Comparison of ENCODE assay signal across 14 cellular contexts in the genomic region with DNA sequence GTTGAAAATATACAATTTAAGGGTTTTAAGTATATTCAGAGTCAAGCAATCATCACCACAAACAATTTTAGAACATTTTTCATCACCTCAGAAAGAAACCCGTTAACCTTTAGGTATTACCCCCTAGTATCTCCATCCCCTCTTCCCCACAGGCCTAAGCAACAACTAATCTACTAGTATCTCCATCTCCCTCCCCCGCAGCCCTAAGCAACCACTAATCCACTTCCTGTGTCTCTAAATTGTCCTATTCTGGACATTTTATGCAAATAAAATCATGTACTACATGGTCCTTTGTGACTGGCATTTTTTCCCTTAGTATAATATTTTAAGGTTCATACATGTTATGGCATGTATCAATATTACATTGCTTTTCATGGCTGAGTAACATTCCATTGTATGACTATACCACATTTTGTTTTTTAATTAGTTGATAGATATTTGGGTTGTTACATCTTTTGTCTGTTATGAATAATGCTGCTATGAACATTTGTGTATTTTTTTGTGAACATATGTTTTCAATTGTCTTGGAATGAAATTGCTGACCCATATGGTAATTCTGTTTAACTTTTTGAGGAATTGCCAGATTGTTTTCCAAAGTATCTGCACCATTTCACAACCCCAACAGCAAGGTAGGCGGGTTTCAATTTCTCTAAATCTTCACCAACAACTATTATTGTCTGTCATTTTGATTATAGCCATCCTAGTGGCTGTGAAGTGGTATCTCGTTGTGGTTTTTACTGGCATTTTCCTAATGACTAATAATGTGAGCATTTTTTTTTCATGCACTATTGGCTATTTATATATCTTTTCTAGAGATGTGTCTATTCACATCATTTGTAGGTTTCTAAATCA.
DNase-seq lines count a peak whose midpoint lies in the region; ATAC-seq and TF ChIP-seq lines count a peak whose summit lies in the region.
"Had no signal": no experiment of that assay in that cellular context is flagged by ENCODE, and none has a peak within 500 bp of the region (broad histone marks: within the 10 kb centered on the region; RNA-seq: fewer than 3 reads in every experiment).

No MANE protein-coding gene starts in this region.

- ATAC-seq in activated T-cell treated with anti-CD3 and anti-CD28 coated beads, Interleukin-2, amount 50 U/mL, for 4 hours = peak; percentile 27 to 58
- ATAC-seq in HG02763 (IDR thresholded peaks at IDR 0.05; ENCODE audit: unreplicated experiment) (peak; percentile 41), HG03521 (IDR thresholded peaks at IDR 0.05; ENCODE audit: unreplicated experiment) (no peak), GM19455 (IDR thresholded peaks at IDR 0.05; ENCODE audit: unreplicated experiment) (no peak)
- no peak for ATAC-seq in activated CD8-positive, alpha-beta T cell treated with anti-CD3 and anti-CD28 coated beads, Interleukin-2, amount 10 ng/mL, durations not matched to agents 7 days and 5 days
- peak; percentile 66 for ATAC-seq in stimulated activated naive B cell treated with anti-CD40 and anti-IgM and Interleukin-4, amounts not matched to agents 10 μg/mL and 1 μg/mL and 100 μg/mL, for 72 hours (replicated peaks)

- CTCF ChIA-PET in activated CD8-positive, alpha-beta T cell treated with anti-CD3 and anti-CD28 coated beads, Interleukin-2, amount 10 ng/mL, durations not matched to agents 7 days and 5 days (lab: Charles Lee) = no interaction called here

- peaks cover 2% of the 10 kb centered on the region for H3K4me1 ChIP-seq in endodermal cell (ENCODE audit: control insufficient read depth, insufficient read depth, low read length)
- H3K4me1 ChIP-seq: Peyer's patch had no signal

- no peaks in the 10 kb centered on the region for H3K27me3 Mint-ChIP-seq in activated T-cell treated with anti-CD3 and anti-CD28 coated beads, Interleukin-2, amount 50 U/mL, for 4 hours (ENCODE audit: low read depth)
- no peaks in the 10 kb centered on the region for H3K27me3 Mint-ChIP-seq in activated CD8-positive, alpha-beta T cell treated with anti-CD3 and anti-CD28 coated beads, Interleukin-2, amount 10 ng/mL, durations not matched to agents 7 days and 5 days (ENCODE audit: low read depth)
- H3K27me3 Mint-ChIP-seq in stimulated activated naive B cell treated with anti-CD40 and anti-IgM and Interleukin-4, amounts not matched to agents 10 μg/mL and 1 μg/mL and 100 μg/mL, for 72 hours = no peaks in the 10 kb centered on the region
- H3K27me3 Mint-ChIP-seq in endodermal cell (ENCODE audit: insufficient read depth) = peaks cover 17% of the 10 kb centered on the region

- H3K9ac ChIP-seq in endodermal cell (ENCODE audit: extremely low read depth, low read length, poor library complexity, severe bottlenecking) = no peak overlapping the region

- H3K4me3 Mint-ChIP-seq in activated T-cell treated with anti-CD3 and anti-CD28 coated beads, Interleukin-2, amount 50 U/mL, for 4 hours = no peak overlapping the region
- no peak overlapping the region for H3K4me3 Mint-ChIP-seq in activated CD8-positive, alpha-beta T cell treated with anti-CD3 and anti-CD28 coated beads, Interleukin-2, amount 10 ng/mL, durations not matched to agents 7 days and 5 days
- no peak overlapping the region for H3K4me3 Mint-ChIP-seq in stimulated activated naive B cell treated with anti-CD40 and anti-IgM and Interleukin-4, amounts not matched to agents 10 μg/mL and 1 μg/mL and 100 μg/mL, for 72 hours
- no peak overlapping the region for H3K4me3 Mint-ChIP-seq in endodermal cell

- H3K27ac Mint-ChIP-seq in activated CD8-positive, alpha-beta T cell treated with anti-CD3 and anti-CD28 coated beads, Interleukin-2, amount 10 ng/mL, durations not matched to agents 7 days and 5 days = peak overlapping the region; percentile 11
- no peak overlapping the region for H3K27ac Mint-ChIP-seq in stimulated activated naive B cell treated with anti-CD40 and anti-IgM and Interleukin-4, amounts not matched to agents 10 μg/mL and 1 μg/mL and 100 μg/mL, for 72 hours
- H3K27ac Mint-ChIP-seq in endodermal cell = no peak overlapping the region

- no peak for DNase-seq in activated T-cell treated with anti-CD3 and anti-CD28 coated beads, Interleukin-2, amount 50 U/mL, for 4 hours
- DNase-seq in activated T-cell treated with anti-CD3 and anti-CD28 coated beads, Interleukin-2, amount 50 U/mL, for 48 hours = no peak
- DNase-seq in activated CD8-positive, alpha-beta T cell treated with anti-CD3 and anti-CD28 coated beads, Interleukin-2, amount 10 ng/mL, durations not matched to agents 7 days and 5 days = peak; percentile 36
- no peak for DNase-seq in stimulated activated naive B cell treated with anti-CD40 and anti-IgM and Interleukin-4, amounts not matched to agents 10 μg/mL and 1 μg/mL and 100 μg/mL, for 72 hours
- no peak for DNase-seq in endodermal cell
- DNase-seq: AML-193, NCI-H1436 treated with DMSO at 0.1 percent for 48 hours, Peyer's patch, thyroid gland had no signal

- WGBS in endodermal cell (ENCODE audit: insufficient coverage in 1 of 2, insufficient read length in 1 of 2), 2 experiments = 90 to 93% methylated on average over 2 to 4 of the region's 4 CpGs

- H3K27ac ChIP-seq in endodermal cell (ENCODE audit: low read depth, low read length) = no peak overlapping the region
- H3K27ac ChIP-seq: cardiac muscle cell, hepatocyte, Peyer's patch, thyroid gland had no signal

- POLR2A ChIA-PET in activated CD8-positive, alpha-beta T cell treated with anti-CD3 and anti-CD28 coated beads, Interleukin-2, amount 10 ng/mL, durations not matched to agents 7 days and 5 days (lab: Charles Lee) = no interaction called here

- TF ChIP-seq CTCF in endodermal cell (conservative IDR thresholded peaks at IDR 0.05) = no peak

- H3K4me1 Mint-ChIP-seq in activated T-cell treated with anti-CD3 and anti-CD28 coated beads, Interleukin-2, amount 50 U/mL, for 4 hours (ENCODE audit: low read depth) = peaks cover 33% of the 10 kb centered on the region
- peaks cover 40% of the 10 kb centered on the region for H3K4me1 Mint-ChIP-seq in activated CD8-positive, alpha-beta T cell treated with anti-CD3 and anti-CD28 coated beads, Interleukin-2, amount 10 ng/mL, durations not matched to agents 7 days and 5 days (ENCODE audit: low read depth)
- H3K4me1 Mint-ChIP-seq in stimulated activated naive B cell treated with anti-CD40 and anti-IgM and Interleukin-4, amounts not matched to agents 10 μg/mL and 1 μg/mL and 100 μg/mL, for 72 hours = peaks cover 19 to 34% of the 10 kb centered on the region in 2 donors
- H3K4me1 Mint-ChIP-seq in endodermal cell = no peaks in the 10 kb centered on the region

- no peaks in the 10 kb centered on the region for H3K36me3 Mint-ChIP-seq in activated T-cell treated with anti-CD3 and anti-CD28 coated beads, Interleukin-2, amount 50 U/mL, for 4 hours (ENCODE audit: insufficient read depth)
- peaks cover 19% of the 10 kb centered on the region for H3K36me3 Mint-ChIP-seq in activated CD8-positive, alpha-beta T cell treated with anti-CD3 and anti-CD28 coated beads, Interleukin-2, amount 10 ng/mL, durations not matched to agents 7 days and 5 days (ENCODE audit: low read depth)
- no peaks in the 10 kb centered on the region for H3K36me3 Mint-ChIP-seq in stimulated activated naive B cell treated with anti-CD40 and anti-IgM and Interleukin-4, amounts not matched to agents 10 μg/mL and 1 μg/mL and 100 μg/mL, for 72 hours
- no peaks in the 10 kb centered on the region for H3K36me3 Mint-ChIP-seq in endodermal cell (ENCODE audit: low read depth)

- H3K36me3 ChIP-seq in endodermal cell (ENCODE audit: control insufficient read depth, insufficient read depth, low read length) = no peaks in the 10 kb centered on the region
- H3K36me3 ChIP-seq: cardiac muscle cell, Peyer's patch, thyroid gland had no signal

- H3K4me3 ChIP-seq in endodermal cell (ENCODE audit: low read length) = no peak overlapping the region
- H3K4me3 ChIP-seq: cardiac muscle cell, hepatocyte, Peyer's patch, thyroid gland had no signal

- no peaks in the 10 kb centered on the region for H3K9me3 ChIP-seq in endodermal cell (ENCODE audit: control insufficient read depth, low read length)
- H3K9me3 ChIP-seq: Peyer's patch, thyroid gland had no signal

- no peaks in the 10 kb centered on the region for H3K27me3 ChIP-seq in endodermal cell (ENCODE audit: control insufficient read depth, insufficient read depth, low read length, poor library complexity, severe bottlenecking)
- H3K27me3 ChIP-seq: cardiac muscle cell, hepatocyte, Peyer's patch, thyroid gland had no signal

- H3K9me3 Mint-ChIP-seq in activated T-cell treated with anti-CD3 and anti-CD28 coated beads, Interleukin-2, amount 50 U/mL, for 4 hours = peaks cover 4% of the 10 kb centered on the region
- no peaks in the 10 kb centered on the region for H3K9me3 Mint-ChIP-seq in activated CD8-positive, alpha-beta T cell treated with anti-CD3 and anti-CD28 coated beads, Interleukin-2, amount 10 ng/mL, durations not matched to agents 7 days and 5 days (ENCODE audit: insufficient read depth)
- peaks cover 0 to 2% of the 10 kb centered on the region in 2 donors for H3K9me3 Mint-ChIP-seq in stimulated activated naive B cell treated with anti-CD40 and anti-IgM and Interleukin-4, amounts not matched to agents 10 μg/mL and 1 μg/mL and 100 μg/mL, for 72 hours
- H3K9me3 Mint-ChIP-seq in endodermal cell = no peaks in the 10 kb centered on the region

Comparison
In these comparisons a context has a peak if more than half of its experiments do, and no peak if none do; other contexts are left out.
1. ATAC-seq: peak in activated T-cell treated with anti-CD3 and anti-CD28 coated beads, Interleukin-2, amount 50 U/mL, for 4 hours (2 of 2), HG02763 (single experiment) and stimulated activated naive B cell treated with anti-CD40 and anti-IgM and Interleukin-4, amounts not matched to agents 10 μg/mL and 1 μg/mL and 100 μg/mL, for 72 hours (2 of 2); none in activated CD8-positive, alpha-beta T cell treated with anti-CD3 and anti-CD28 coated beads, Interleukin-2, amount 10 ng/mL, durations not matched to agents 7 days and 5 days (single experiment), HG03521 (single experiment) and GM19455 (single experiment).